In the genomic region with DNA sequence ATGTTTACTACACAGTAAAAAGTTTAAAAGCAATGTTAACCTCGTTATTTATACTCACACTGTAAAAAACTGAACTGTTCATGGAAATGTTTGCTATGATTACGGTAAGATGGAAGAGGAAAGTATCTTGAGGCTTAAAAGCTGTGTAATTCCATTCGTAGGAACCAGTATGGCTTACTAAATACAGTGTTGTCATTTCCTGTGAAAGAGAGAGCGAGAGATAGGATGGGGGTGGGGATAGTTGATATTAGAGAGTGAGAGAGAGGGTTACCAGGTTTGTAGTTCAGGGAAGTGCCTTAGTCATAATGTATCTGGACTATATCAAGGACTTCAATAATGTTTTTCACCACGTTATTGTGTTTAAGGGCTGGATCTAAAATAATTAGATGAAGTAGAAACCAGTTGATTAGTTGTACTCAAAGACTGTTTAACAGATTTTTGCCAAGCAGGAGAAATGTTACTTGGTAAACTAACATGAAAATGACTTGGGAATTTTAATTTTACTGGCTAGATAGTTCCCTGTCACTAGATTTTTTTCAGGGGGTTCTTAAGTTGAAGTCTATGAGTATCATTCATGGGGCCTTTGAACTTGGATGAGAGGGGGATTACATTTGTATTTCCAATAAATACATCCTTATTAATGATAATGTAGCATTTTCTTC, we compare ENCODE assay signal across 11 cellular contexts. TPM values are rescaled to one million over a fixed set of nuclear protein-coding genes. Genes with fewer than 3 reads are reported as not detected.
A peak's percentile ranks its signal among the peaks of the same experiment; 100 is the strongest.
DNase-seq lines count a peak whose midpoint lies in the region; ATAC-seq and TF ChIP-seq lines count a peak whose summit lies in the region.
"Had no signal": no experiment of that assay in that cellular context is flagged by ENCODE, and none has a peak within 500 bp of the region (broad histone marks: within the 10 kb centered on the region; RNA-seq: fewer than 3 reads in every experiment).

No MANE protein-coding gene starts in this region.

- no peak overlapping the region for H3K23ac ChIP-seq in mesenchymal stem cell (ENCODE audit: low read length in 2 of 2)

- H2AFZ ChIP-seq in mesenchymal stem cell (ENCODE audit: low read depth, low read length), result no peak overlapping the region

- peaks cover 4% of the 10 kb centered on the region for H3K79me1 ChIP-seq in mesenchymal stem cell (replicated peaks; ENCODE audit: low read length, poor library complexity, severe bottlenecking)

- no peak overlapping the region for H3K4ac ChIP-seq in mesenchymal stem cell (ENCODE audit: low read depth in 1 of 2, low read length in 2 of 2)

- H2BK12ac ChIP-seq in mesenchymal stem cell (ENCODE audit: low read length in 2 of 2), result no peak overlapping the region

- intact Hi-C loops in tibial artery (cut with DNase I; ENCODE audit: low total_unique reads), result no loop called here

- no peak overlapping the region for H2BK15ac ChIP-seq in mesenchymal stem cell (ENCODE audit: low read depth, poor library complexity, severe bottlenecking)

- WGBS in mesenchymal stem cell, result 1% methylated on average over 4 of the region's 5 CpGs

- no peak overlapping the region for H3K9ac ChIP-seq in mesenchymal stem cell (ENCODE audit: low read length)

- H3K27ac ChIP-seq in mesenchymal stem cell (ENCODE audit: low read length, poor library complexity, severe bottlenecking) (peak overlapping the region; percentile 14), tibial artery (no peak overlapping the region)
- H3K27ac ChIP-seq: neutrophil had no signal

- H3K14ac ChIP-seq in mesenchymal stem cell (ENCODE audit: low read length in 2 of 2), result no peak overlapping the region

- no peak overlapping the region for H4K91ac ChIP-seq in mesenchymal stem cell (ENCODE audit: low read length)

- H3K18ac ChIP-seq in mesenchymal stem cell (ENCODE audit: low read depth in 1 of 2, low read length in 2 of 2), result no peak overlapping the region

- H3K27me3 ChIP-seq in mesenchymal stem cell (ENCODE audit: control insufficient read depth in 1 of 2, insufficient read depth in 1 of 2, low read length in 2 of 2) (no peaks in the 10 kb centered on the region), tibial artery (no peaks in the 10 kb centered on the region)

- H3K9me3 ChIP-seq in mesenchymal stem cell (ENCODE audit: control insufficient read depth, low read length), result no peaks in the 10 kb centered on the region
- no peaks in the 10 kb centered on the region for H3K9me3 ChIP-seq in tibial artery
- H3K9me3 ChIP-seq: neutrophil had no signal

- no peak overlapping the region for H2AK5ac ChIP-seq in mesenchymal stem cell (ENCODE audit: low read length, severe bottlenecking)

- DNase-seq in EL (peak; percentile 46), HT1080 (ENCODE audit: low read depth) (peak; percentile 87), cardiac fibroblast (ENCODE audit: low read depth in 2 of 2) (peak; percentile 83 to 92), mesenchymal stem cell (peak; percentile 99), DMS 273 (lab: John Stamatoyannopoulos, UW; ENCODE audit: unreplicated experiment) (no peak), tibial artery (no peak)
- DNase-seq: Karpas-422, SHP77 had no signal

- no peak overlapping the region for H2BK120ac ChIP-seq in mesenchymal stem cell (ENCODE audit: low read depth, low read length)

- H4K8ac ChIP-seq in mesenchymal stem cell (ENCODE audit: low read length), result no peak overlapping the region

- peaks cover 4% of the 10 kb centered on the region for H3K4me1 ChIP-seq in mesenchymal stem cell (ENCODE audit: control insufficient read depth, insufficient read depth, low read depth, low read length)
- H3K4me1 ChIP-seq in tibial artery, result peaks cover 0 to 26% (median 5%) of the 10 kb centered on the region in 4 donors

- H3K36me3 ChIP-seq in mesenchymal stem cell (ENCODE audit: control insufficient read depth in 1 of 2, insufficient read depth in 2 of 2, low read depth in 1 of 2, low read length in 2 of 2) (no peaks in the 10 kb centered on the region), tibial artery (no peaks in the 10 kb centered on the region)
- H3K36me3 ChIP-seq: neutrophil had no signal

- no peak overlapping the region for H3K4me3 ChIP-seq in cardiac fibroblast (replicated peaks in 1 of 2; ENCODE audit: low read depth in 2 of 2, low read length in 2 of 2)
- no peak overlapping the region for H3K4me3 ChIP-seq in mesenchymal stem cell (ENCODE audit: insufficient read depth in 1 of 2, low read depth in 1 of 2, low read length in 2 of 2)
- no peak overlapping the region for H3K4me3 ChIP-seq in tibial artery

- no peak for ATAC-seq in HG03280 (IDR thresholded peaks at IDR 0.05; ENCODE audit: unreplicated experiment)
- no peak for ATAC-seq in HG03354 (IDR thresholded peaks at IDR 0.05; ENCODE audit: poor library complexity, severe bottlenecking, unreplicated experiment)

- no peak overlapping the region for H3K4me2 ChIP-seq in mesenchymal stem cell (ENCODE audit: low read length, poor library complexity, severe bottlenecking)

- no peak for TF ChIP-seq CTCF in cardiac fibroblast (IDR thresholded peaks at IDR 0.05; ENCODE audit: low read depth, low read length)
- TF ChIP-seq CTCF in tibial artery (IDR thresholded peaks at IDR 0.05), result no peak

- no peak overlapping the region for H2BK5ac ChIP-seq in mesenchymal stem cell (ENCODE audit: low read depth, low read length, poor library complexity, severe bottlenecking)

RNA-seq across cellular contexts. Expression of a gene that starts 30.4 kb away (rescaled TPM):
- total RNA-seq in HT1080 (2014; rRNA removed; shearing (Covaris generic)), result 47.6 and 59.9 TPM in 2 replicates
- 25.9 and 27.3 TPM in 2 replicates for polyA plus RNA-seq in HT1080 (2015; cell fraction: cytosol; rRNA removed)
- 112 and 120 TPM in 2 replicates for polyA plus RNA-seq in HT1080 (2015; cell fraction: nucleus; rRNA removed)
- 47.4 TPM for polyA plus RNA-seq in mesenchymal stem cell (2013, experiment 1 of 2)
- polyA plus RNA-seq in mesenchymal stem cell (2013, experiment 2 of 2), result 42.9 TPM

Comparison
In these comparisons a context has a peak if more than half of its experiments do, and no peak if none do; other contexts are left out.
1. DNase-seq: peak in EL (single experiment), HT1080 (single experiment), cardiac fibroblast (2 of 2) and mesenchymal stem cell (single experiment); none in DMS 273 (single experiment) and tibial artery (0 of 2).